In genomic region chr19:5478241-5478924, GRCh38 we compare ENCODE assay signal across 1 cellular context.
TF ChIP-seq lines count a peak whose summit lies in the region.

No MANE protein-coding gene starts in this region.

TF ChIP-seq in IMR-90, 13 proteins besides CTCF, POLR2A, EP300 and RAD21 (continued from another document):
- TF ChIP-seq, protein P1, sequence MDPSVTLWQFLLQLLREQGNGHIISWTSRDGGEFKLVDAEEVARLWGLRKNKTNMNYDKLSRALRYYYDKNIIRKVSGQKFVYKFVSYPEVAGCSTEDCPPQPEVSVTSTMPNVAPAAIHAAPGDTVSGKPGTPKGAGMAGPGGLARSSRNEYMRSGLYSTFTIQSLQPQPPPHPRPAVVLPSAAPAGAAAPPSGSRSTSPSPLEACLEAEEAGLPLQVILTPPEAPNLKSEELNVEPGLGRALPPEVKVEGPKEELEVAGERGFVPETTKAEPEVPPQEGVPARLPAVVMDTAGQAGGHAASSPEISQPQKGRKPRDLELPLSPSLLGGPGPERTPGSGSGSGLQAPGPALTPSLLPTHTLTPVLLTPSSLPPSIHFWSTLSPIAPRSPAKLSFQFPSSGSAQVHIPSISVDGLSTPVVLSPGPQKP (IDR thresholded peaks at IDR 0.05; ENCODE audit: borderline replicate concordance, low read depth, low read length) = no peak
- TF ChIP-seq CEBPB (IDR thresholded peaks at IDR 0.05; ENCODE audit: low read depth, low read length) (no peak), SMC3 (IDR thresholded peaks at IDR 0.05; ENCODE audit: low read depth, low read length) (no peak), MXI1 (IDR thresholded peaks at IDR 0.05; ENCODE audit: borderline replicate concordance, low read depth, low read length) (no peak), RCOR1 (IDR thresholded peaks at IDR 0.05; ENCODE audit: insufficient replicate concordance, low read length) (no peak), RFX5 (IDR thresholded peaks at IDR 0.05; ENCODE audit: low read depth, low read length) (no peak), NFE2L2 (IDR thresholded peaks at IDR 0.05; ENCODE audit: low read depth, low read length) (no peak), MAFK (IDR thresholded peaks at IDR 0.05; ENCODE audit: low read depth, low read length) (no peak)
- TF ChIP-seq, protein P2, sequence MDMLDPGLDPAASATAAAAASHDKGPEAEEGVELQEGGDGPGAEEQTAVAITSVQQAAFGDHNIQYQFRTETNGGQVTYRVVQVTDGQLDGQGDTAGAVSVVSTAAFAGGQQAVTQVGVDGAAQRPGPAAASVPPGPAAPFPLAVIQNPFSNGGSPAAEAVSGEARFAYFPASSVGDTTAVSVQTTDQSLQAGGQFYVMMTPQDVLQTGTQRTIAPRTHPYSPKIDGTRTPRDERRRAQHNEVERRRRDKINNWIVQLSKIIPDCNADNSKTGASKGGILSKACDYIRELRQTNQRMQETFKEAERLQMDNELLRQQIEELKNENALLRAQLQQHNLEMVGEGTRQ (IDR thresholded peaks at IDR 0.05; ENCODE audit: low read depth, low read length) = no peak
